10 cellular contexts compared by ENCODE assay signal in genomic region chr1:21670059-21670881, GRCh38. TPM values are rescaled to one million over a fixed set of nuclear protein-coding genes. Genes with fewer than 3 reads are reported as not detected.
A peak's percentile ranks its signal among the peaks of the same experiment; 100 is the strongest.
DNase-seq lines count a peak whose midpoint lies in the region; ATAC-seq and TF ChIP-seq lines count a peak whose summit lies in the region.
"Had no signal": no experiment of that assay in that cellular context is flagged by ENCODE, and none has a peak within 500 bp of the region (broad histone marks: within the 10 kb centered on the region; RNA-seq: fewer than 3 reads in every experiment).

No MANE protein-coding gene starts in this region.

- no peaks in the 10 kb centered on the region for H3K9me3 Mint-ChIP-seq in WTC11

- no peaks in the 10 kb centered on the region for H3K36me3 Mint-ChIP-seq in WTC11

- no peak for ATAC-seq in WTC11

- H3K4me3 ChIP-seq in iPS-18a (ENCODE audit: low read length) (peak overlapping the region; percentile 82), smooth muscle cell (no peak overlapping the region)

- POLR2A ChIA-PET in WTC11 (lab: Charles Lee) = interaction anchor here (0.7 to 1.6 kb wide), 2 partner anchors 11 to 355 kb away, joined by 3 to 4 read pairs; no protein-coding TSS in a partner anchor

- WGBS in smooth muscle cell (ENCODE audit: low lambda C conversion rate) = 61% methylated on average over 16 of the region's 16 CpGs

- H4K20me1 ChIP-seq in smooth muscle cell (ENCODE audit: low read depth) = peaks cover 15% of the 10 kb centered on the region

- H3K9ac ChIP-seq in iPS-18a (ENCODE audit: low read length) (peak overlapping the region; percentile 53), smooth muscle cell (ENCODE audit: low read depth) (no peak overlapping the region)

- peaks cover 20% of the 10 kb centered on the region for H3K27me3 Mint-ChIP-seq in WTC11 (ENCODE audit: low read depth)

- H3K4me1 ChIP-seq in iPS-18a (ENCODE audit: control insufficient read depth, low read depth, low read length) (peaks cover 10% of the 10 kb centered on the region), smooth muscle cell (ENCODE audit: low read depth) (peaks cover 11% of the 10 kb centered on the region)

- no peak overlapping the region for H3K27ac Mint-ChIP-seq in WTC11

- no peak for TF ChIP-seq CTCF in WTC11 (IDR thresholded peaks at IDR 0.05)
- TF ChIP-seq CTCF in smooth muscle cell (IDR thresholded peaks at IDR 0.05; ENCODE audit: borderline replicate concordance, insufficient read depth, poor library complexity, severe bottlenecking) = no peak

- no peaks in the 10 kb centered on the region for H3K9me3 ChIP-seq in iPS-18a (ENCODE audit: control insufficient read depth, low read depth, low read length)
- H3K9me3 ChIP-seq in smooth muscle cell (replicated peaks; ENCODE audit: low read depth) = no peaks in the 10 kb centered on the region
- H3K9me3 ChIP-seq: SJCRH30 had no signal

- H3K27me3 ChIP-seq in iPS-18a (ENCODE audit: control insufficient read depth, insufficient read depth, low read length) (peaks cover 33% of the 10 kb centered on the region), smooth muscle cell (ENCODE audit: low read depth) (peaks cover 10% of the 10 kb centered on the region)
- H3K27me3 ChIP-seq: SJCRH30 had no signal

- H3K79me2 ChIP-seq in smooth muscle cell (ENCODE audit: low read depth) = no peaks in the 10 kb centered on the region

- H3K36me3 ChIP-seq in iPS-18a (ENCODE audit: control insufficient read depth, low read depth, low read length) (no peaks in the 10 kb centered on the region), smooth muscle cell (ENCODE audit: low read depth) (no peaks in the 10 kb centered on the region)
- H3K36me3 ChIP-seq: SJCRH30 had no signal

- no peaks in the 10 kb centered on the region for H3F3A ChIP-seq in smooth muscle cell (ENCODE audit: low read depth)

- H3K4me2 ChIP-seq in smooth muscle cell = peak overlapping the region; percentile 97

- CTCF ChIA-PET in WTC11 (lab: Charles Lee) = interaction anchor here (0.5 to 1.3 kb wide), 3 partner anchors 52 to 372 kb away, joined by 3 read pairs; no protein-coding TSS in a partner anchor

- no peak overlapping the region for H2AFZ ChIP-seq in smooth muscle cell (ENCODE audit: low read depth)

- DNase-seq in activated effector memory CD4-positive, alpha-beta T cell treated with anti-CD3 and anti-CD28 coated beads, Interleukin-2, amount 50 U/mL, for 16 hours = peak; percentile 28
- no peak for DNase-seq in activated effector memory CD4-positive, alpha-beta T cell treated with Interleukin-2 at 50 U/mL for 16 hours
- DNase-seq in WTC11 (ENCODE audit: low spot score) (no peak), smooth muscle cell (lab: John Stamatoyannopoulos, UW; ENCODE audit: unreplicated experiment) (no peak), Kasumi-1 (lab: John Stamatoyannopoulos, UW) (no peak), foreskin melanocyte (no peak)
- no peak for DNase-seq in activated CD4-positive, alpha-beta T cell treated with anti-CD3 and anti-CD28 coated beads for 1 hour
- DNase-seq: NCI-H524 treated with DMSO at 0.1 percent for 48 hours, SJCRH30 had no signal

- peaks cover 23% of the 10 kb centered on the region for H3K4me1 Mint-ChIP-seq in WTC11

- H3K27ac ChIP-seq in iPS-18a (ENCODE audit: low read length) = no peak overlapping the region
- H3K27ac ChIP-seq in smooth muscle cell (ENCODE audit: low read depth) = no peak overlapping the region
- H3K27ac ChIP-seq: SJCRH30 had no signal

- H3K4me3 Mint-ChIP-seq in WTC11 = peak overlapping the region; percentile 67

TF ChIP-seq in WTC11, 78 proteins besides CTCF, POLR2A, EP300 and RAD21:
- no peak for TF ChIP-seq KAT7 (CRISPR knock-in tag; IDR thresholded peaks at IDR 0.05; ENCODE audit: borderline replicate concordance)
- no peak for TF ChIP-seq JUN (CRISPR knock-in tag; IDR thresholded peaks at IDR 0.05)
- TF ChIP-seq RORB (CRISPR knock-in tag; IDR thresholded peaks at IDR 0.05) = no peak
- TF ChIP-seq GABPB1 (CRISPR knock-in tag; IDR thresholded peaks at IDR 0.05) = 0 out of 2 replicates have a peak, but pooled peaks have one; percentile 21

RNA-seq across cellular contexts. Expression of gene RAP1GAP, which starts 1.1 kb away (rescaled TPM):
- total RNA-seq in WTC11 (2021) = 7.6 to 9.9 TPM (median 9.7 TPM) in 3 replicates
- total RNA-seq in smooth muscle cell = 0.99 and 3.0 TPM in 2 replicates
- 3.9 and 4.1 TPM in 2 replicates for polyA plus RNA-seq in smooth muscle cell
